Comparison of ENCODE assay signal across 35 cellular contexts in the genomic region with DNA sequence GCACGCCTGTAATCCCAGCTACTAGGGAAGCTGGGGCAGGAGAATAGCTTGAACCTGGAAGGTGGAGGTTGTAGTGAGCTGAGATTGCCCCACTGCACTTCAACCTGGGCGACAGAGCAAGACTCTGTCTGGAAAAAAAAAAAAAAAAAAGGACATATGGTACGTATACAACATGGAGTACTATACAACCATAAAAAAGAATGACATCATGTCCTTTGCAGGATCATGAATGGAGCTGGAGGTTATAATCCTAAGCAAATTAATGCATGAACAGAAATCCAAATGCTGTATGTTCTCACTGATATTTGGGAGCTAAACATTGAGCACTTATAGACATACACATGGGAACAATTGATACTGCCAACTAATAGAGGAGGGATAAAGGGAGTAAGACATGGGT.
"Had no signal": no experiment of that assay in that cellular context is flagged by ENCODE, and none has a peak within 500 bp of the region (broad histone marks: within the 10 kb centered on the region; RNA-seq: fewer than 3 reads in every experiment).

No MANE protein-coding gene starts in this region.

- H3K4me2 ChIP-seq: KMS-11 had no signal

- H3K9me3 ChIP-seq: MG63 had no signal

- H3K4me3 ChIP-seq: MG63 had no signal

- H3K27ac ChIP-seq: KMS-11 had no signal

- H3K36me3 ChIP-seq: MG63 had no signal

- DNase-seq: Karpas-422, Kasumi-1, MG63, MM.1S, MV-4-11, NCI-H1048, NCI-H1092, NCI-H1092 treated with DMSO at 0.1 percent for 48 hours, NCI-H1105, NCI-H1417, NCI-H1417 treated with DMSO at 0.1 percent for 48 hours, NCI-H1436, NCI-H1436 treated with DMSO at 0.1 percent for 48 hours, NCI-H146, NCI-H1694, NCI-H1694 treated with DMSO at 0.1 percent for 48 hours, NCI-H187, NCI-H187 treated with DMSO at 0.1 percent for 48 hours, NCI-H1930, NCI-H2029, NCI-H2029 treated with DMSO at 0.1 percent for 48 hours, NCI-H2081, NCI-H2081 treated with DMSO at 0.1 percent for 48 hours, NCI-H2107, NCI-H2171, NCI-H2171 treated with DMSO at 0.1 percent for 48 hours, NCI-H2227 treated with DMSO at 0.1 percent for 48 hours, NCI-H226, NCI-H345, NCI-H446, NCI-H446 treated with DMSO at 0.1 percent for 48 hours, NCI-H510A, NCI-H510A treated with DMSO at 0.1 percent for 48 hours, NCI-H524 had no signal

- H3K9ac ChIP-seq: KMS-11 had no signal
